Comparison of ENCODE assay signal across 8 cellular contexts in the genomic region with DNA sequence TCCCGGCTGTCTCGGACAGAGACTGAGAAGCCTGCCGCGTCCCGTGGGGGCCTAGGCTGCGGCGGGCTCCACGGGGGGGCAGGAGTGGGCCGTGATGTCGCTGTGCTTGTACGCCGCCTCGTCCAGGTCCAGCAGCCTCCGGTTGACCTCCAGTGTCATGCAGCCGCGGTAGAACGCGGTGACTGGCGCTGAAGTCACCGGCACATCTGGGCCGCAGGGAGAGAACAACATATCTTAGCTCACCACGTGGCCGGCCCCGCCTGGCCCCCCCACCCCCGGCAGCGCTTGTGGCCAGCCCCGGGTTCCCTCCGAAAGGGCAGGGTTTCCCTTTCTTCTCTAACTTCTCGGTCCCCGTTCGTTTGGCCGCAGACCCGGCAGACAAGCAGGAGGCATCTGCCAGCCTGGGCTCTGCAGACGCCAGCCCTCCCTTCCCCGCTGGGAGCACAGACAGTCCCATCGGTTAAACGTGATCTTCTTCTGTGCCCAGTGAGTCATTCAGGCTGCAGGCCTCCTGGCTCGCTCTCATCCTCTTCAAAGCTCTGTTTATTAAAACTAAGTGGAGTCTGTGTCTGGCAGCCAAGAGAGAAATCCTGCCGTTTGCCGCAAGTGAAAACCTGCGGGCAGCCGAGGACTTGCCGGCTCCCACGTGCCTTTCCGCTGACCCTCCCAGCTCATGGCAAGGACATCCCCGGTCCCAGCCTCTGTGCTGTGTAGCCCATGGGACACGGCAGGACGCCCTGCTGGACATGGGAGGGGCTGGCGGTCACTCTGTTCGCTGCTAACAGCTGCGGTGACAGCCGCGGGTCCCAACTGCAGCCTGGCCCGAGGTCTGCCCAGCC. TPM values are rescaled to one million over a fixed set of nuclear protein-coding genes. Genes with fewer than 3 reads are reported as not detected.
DNase-seq lines count a peak whose midpoint lies in the region; ATAC-seq and TF ChIP-seq lines count a peak whose summit lies in the region.

No MANE protein-coding gene starts in this region.

- peak; percentile 98 for DNase-seq in DMS79 treated with DMSO at 0.1 percent for 48 hours (lab: John Stamatoyannopoulos, UW)
- peak; percentile 15 for DNase-seq in NCI-H526 treated with DMSO at 0.1 percent for 48 hours (lab: John Stamatoyannopoulos, UW)
- DNase-seq in epithelial cell of prostate (ENCODE audit: low read depth, low spot score), result peak; percentile 60
- no peak for DNase-seq in activated naive CD8-positive, alpha-beta T cell treated with anti-CD3 and anti-CD28 coated beads for 36 hours
- DNase-seq in activated naive CD4-positive, alpha-beta T cell treated with anti-CD3 and anti-CD28 coated beads, Interleukin-2, amount 50 U/mL, for 72 hours (ENCODE audit: low spot score in 2 of 2), result no peak
- DNase-seq in stimulated activated CD4-positive, alpha-beta T cell treated with anti-CD3 and anti-CD28 coated beads, Interleukin-1b, Interleukin-23, amount 100 ng/mL, for 48 hours, result no peak

- H3K4me3 Mint-ChIP-seq in nephron, result peak overlapping the region; percentile 44 to 73 (median 67)
- no peak overlapping the region for H3K4me3 Mint-ChIP-seq in activated naive CD8-positive, alpha-beta T cell treated with anti-CD3 and anti-CD28 coated beads for 36 hours

- peak overlapping the region; percentile 77 to 83 (median 78) for H3K27ac Mint-ChIP-seq in nephron
- H3K27ac Mint-ChIP-seq in activated naive CD8-positive, alpha-beta T cell treated with anti-CD3 and anti-CD28 coated beads for 36 hours, result no peak overlapping the region
- H3K27ac Mint-ChIP-seq in activated naive CD4-positive, alpha-beta T cell treated with anti-CD3 and anti-CD28 coated beads, Interleukin-2, amount 50 U/mL, for 72 hours, result peak overlapping the region in 1 of 2 donors; percentile 29

- H3K27me3 Mint-ChIP-seq in nephron (ENCODE audit: low read depth), result peaks cover 6% of the 10 kb centered on the region
- H3K27me3 Mint-ChIP-seq in activated naive CD8-positive, alpha-beta T cell treated with anti-CD3 and anti-CD28 coated beads for 36 hours, result no peaks in the 10 kb centered on the region

- no peak for TF ChIP-seq CTCF in nephron (IDR thresholded peaks at IDR 0.05; ENCODE audit: unreplicated experiment in 3 of 3)

- H3K36me3 Mint-ChIP-seq in nephron (ENCODE audit: low read depth), result no peaks in the 10 kb centered on the region
- H3K36me3 Mint-ChIP-seq in activated naive CD8-positive, alpha-beta T cell treated with anti-CD3 and anti-CD28 coated beads for 36 hours, result peaks cover 4% of the 10 kb centered on the region
- peaks cover 1 to 3% of the 10 kb centered on the region in 2 donors for H3K36me3 Mint-ChIP-seq in activated naive CD4-positive, alpha-beta T cell treated with anti-CD3 and anti-CD28 coated beads, Interleukin-2, amount 50 U/mL, for 72 hours

- H3K4me1 Mint-ChIP-seq in nephron, result peaks cover 17% of the 10 kb centered on the region
- H3K4me1 Mint-ChIP-seq in activated naive CD8-positive, alpha-beta T cell treated with anti-CD3 and anti-CD28 coated beads for 36 hours, result peaks cover 9% of the 10 kb centered on the region

- no peak for ATAC-seq in GM21447 (IDR thresholded peaks at IDR 0.05; ENCODE audit: unreplicated experiment)
- no peak for ATAC-seq in activated naive CD4-positive, alpha-beta T cell treated with anti-CD3 and anti-CD28 coated beads, Interleukin-2, amount 50 U/mL, for 72 hours

- H3K27ac ChIP-seq in epithelial cell of prostate, result peak overlapping the region; percentile 82

- no peaks in the 10 kb centered on the region for H3K9me3 Mint-ChIP-seq in nephron
- H3K9me3 Mint-ChIP-seq in activated naive CD8-positive, alpha-beta T cell treated with anti-CD3 and anti-CD28 coated beads for 36 hours, result no peaks in the 10 kb centered on the region
- no peaks in the 10 kb centered on the region for H3K9me3 Mint-ChIP-seq in activated naive CD4-positive, alpha-beta T cell treated with anti-CD3 and anti-CD28 coated beads, Interleukin-2, amount 50 U/mL, for 72 hours

RNA-seq across cellular contexts. Expression of a gene that starts 42.8 kb away (rescaled TPM):
- total RNA-seq in activated naive CD8-positive, alpha-beta T cell treated with anti-CD3 and anti-CD28 coated beads for 36 hours, result under 1 TPM; 0.16 to 0.27 TPM
- 1 to 10 TPM in 1 of 2 donors, under 1 TPM in 1; 0.45 to 1.2 TPM for total RNA-seq in activated naive CD4-positive, alpha-beta T cell treated with anti-CD3 and anti-CD28 coated beads, Interleukin-2, amount 50 U/mL, for 72 hours

Comparison
In these comparisons a context has a peak if more than half of its experiments do, and no peak if none do; other contexts are left out.
1. DNase-seq: peak in DMS79 treated with DMSO at 0.1 percent for 48 hours (single experiment), NCI-H526 treated with DMSO at 0.1 percent for 48 hours (single experiment) and epithelial cell of prostate (single experiment); none in activated naive CD8-positive, alpha-beta T cell treated with anti-CD3 and anti-CD28 coated beads for 36 hours (single experiment), activated naive CD4-positive, alpha-beta T cell treated with anti-CD3 and anti-CD28 coated beads, Interleukin-2, amount 50 U/mL, for 72 hours (0 of 2) and stimulated activated CD4-positive, alpha-beta T cell treated with anti-CD3 and anti-CD28 coated beads, Interleukin-1b, Interleukin-23, amount 100 ng/mL, for 48 hours (single experiment).